ENCODE assay signal across 16 cellular contexts in the genomic region with DNA sequence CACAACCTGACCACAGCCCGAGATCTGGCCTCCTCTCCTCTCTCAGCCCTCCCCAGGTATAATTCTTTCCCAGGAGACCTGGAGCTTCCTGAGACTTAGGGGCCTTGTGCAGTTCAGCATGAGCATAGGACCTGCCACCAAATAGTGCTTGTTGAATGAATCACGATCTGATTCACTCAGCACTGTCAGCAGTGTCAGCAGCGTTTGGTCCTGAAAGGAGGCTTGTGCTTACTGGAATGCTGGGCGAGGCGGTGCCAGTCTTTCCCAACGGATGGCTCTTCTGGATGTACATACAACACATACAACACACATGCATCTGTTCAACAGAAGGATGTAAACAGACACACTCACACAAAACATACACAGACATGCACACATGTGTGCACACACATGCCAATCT.
DNase-seq lines count a peak whose midpoint lies in the region; ATAC-seq and TF ChIP-seq lines count a peak whose summit lies in the region.
"Had no signal": no experiment of that assay in that cellular context is flagged by ENCODE, and none has a peak within 500 bp of the region (broad histone marks: within the 10 kb centered on the region; RNA-seq: fewer than 3 reads in every experiment).

No MANE protein-coding gene starts in this region.

- H3K18ac ChIP-seq in neuronal stem cell (ENCODE audit: low read length), result no peak overlapping the region

- H3K4me2 ChIP-seq in neuronal stem cell (ENCODE audit: insufficient read depth, low read length, poor library complexity, severe bottlenecking), result no peak overlapping the region

- H2AK5ac ChIP-seq in neuronal stem cell (ENCODE audit: low read depth, low read length), result no peak overlapping the region

- no peak overlapping the region for H3K4me3 ChIP-seq in neuronal stem cell (ENCODE audit: low read length in 2 of 2)
- H3K4me3 ChIP-seq: breast epithelium, heart right ventricle, thyroid gland had no signal

- no peak overlapping the region for H3K27ac ChIP-seq in neuronal stem cell (replicated peaks; ENCODE audit: low read length)
- H3K27ac ChIP-seq: breast epithelium, heart right ventricle, thyroid gland had no signal

- H3K27me3 ChIP-seq in neuronal stem cell (ENCODE audit: control insufficient read depth in 3 of 3, insufficient read depth in 3 of 3, low read depth in 1 of 3, low read length in 3 of 3), result no peaks in the 10 kb centered on the region
- H3K27me3 ChIP-seq: breast epithelium, thyroid gland had no signal

- H3K14ac ChIP-seq in neuronal stem cell (ENCODE audit: low read length), result no peak overlapping the region

- no peaks in the 10 kb centered on the region for H3K9me3 ChIP-seq in neuronal stem cell (replicated peaks in 1 of 2; ENCODE audit: control insufficient read depth in 2 of 2, insufficient read depth in 1 of 2, low read depth in 1 of 2, low read length in 2 of 2)
- H3K9me3 ChIP-seq: breast epithelium, heart right ventricle, thyroid gland had no signal

- H2BK120ac ChIP-seq in neuronal stem cell (ENCODE audit: low read depth, low read length), result no peak overlapping the region

- no peak for TF ChIP-seq CTCF in HFFc6 (IDR thresholded peaks at IDR 0.05)

- H3K9ac ChIP-seq in neuronal stem cell (ENCODE audit: low read depth, low read length, poor library complexity), result no peak overlapping the region

- WGBS in neuronal stem cell (ENCODE audit: extremely low coverage in 2 of 2, insufficient read length in 2 of 2, insufficient replicate concordance in 1 of 2), 2 donors, result no CpG with 5 or more reads among the region's 6 CpGs

- ATAC-seq in left lobe of liver, result no peak
- ATAC-seq: heart right ventricle had no signal

- DNase-seq in 8988T (peak; percentile 75), HFFc6 (peak; percentile 13), astrocyte of the hippocampus (ENCODE audit: low read depth, low spot score) (peak; percentile 38), left lobe of liver (ENCODE audit: low spot score) (peak; percentile 8), NCI-H1092 treated with DMSO at 0.1 percent for 48 hours (lab: John Stamatoyannopoulos, UW) (no peak), anterior cingulate cortex (lab: John Stamatoyannopoulos, UW) (no peak), neuronal stem cell (ENCODE audit: low spot score) (no peak), cerebellum (ENCODE audit: low spot score) (no peak)
- DNase-seq: activated CD4-positive, alpha-beta memory T cell treated with anti-CD3 and anti-CD28 coated beads for 36 hours; DMS53; heart right ventricle; NCI-H2227 treated with DMSO at 0.1 percent for 48 hours; occipital lobe; thyroid gland had no signal

- no peak overlapping the region for H4K91ac ChIP-seq in neuronal stem cell (ENCODE audit: low read depth, low read length, poor library complexity)

- H4K8ac ChIP-seq in neuronal stem cell (ENCODE audit: low read depth, low read length), result no peak overlapping the region

- H2BK5ac ChIP-seq in neuronal stem cell (ENCODE audit: low read length), result no peak overlapping the region

- H3K27me3 Mint-ChIP-seq in HFFc6 (ENCODE audit: insufficient read depth), result peaks cover 3% of the 10 kb centered on the region

- H2BK15ac ChIP-seq in neuronal stem cell (ENCODE audit: low read length), result no peak overlapping the region

- H3K36me3 Mint-ChIP-seq in HFFc6 (ENCODE audit: low read depth), result no peaks in the 10 kb centered on the region
- H3K36me3 Mint-ChIP-seq: activated CD4-positive, alpha-beta memory T cell treated with anti-CD3 and anti-CD28 coated beads for 36 hours had no signal

- no peaks in the 10 kb centered on the region for H3K79me1 ChIP-seq in neuronal stem cell (ENCODE audit: low read depth, low read length)

- no peaks in the 10 kb centered on the region for H3K36me3 ChIP-seq in neuronal stem cell (replicated peaks in 1 of 2; ENCODE audit: control insufficient read depth in 2 of 2, insufficient read depth in 2 of 2, low read length in 2 of 2)
- H3K36me3 ChIP-seq: breast epithelium, heart right ventricle, thyroid gland had no signal

- no peak overlapping the region for H3K23ac ChIP-seq in neuronal stem cell (ENCODE audit: low read depth, low read length, poor library complexity)

- H2AFZ ChIP-seq in neuronal stem cell (ENCODE audit: low read length), result no peak overlapping the region

- no peak overlapping the region for H3K4me3 Mint-ChIP-seq in HFFc6
- H3K4me3 Mint-ChIP-seq: activated CD4-positive, alpha-beta memory T cell treated with anti-CD3 and anti-CD28 coated beads for 36 hours had no signal

- H3K4me1 ChIP-seq in neuronal stem cell (ENCODE audit: control insufficient read depth in 2 of 2, insufficient read depth in 1 of 2, low read depth in 1 of 2, low read length in 2 of 2), result peaks cover 23 to 30% of the 10 kb centered on the region in 2 donors
- H3K4me1 ChIP-seq: breast epithelium had no signal

- no peak overlapping the region for H2BK12ac ChIP-seq in neuronal stem cell (ENCODE audit: low read length)

- H3K27ac Mint-ChIP-seq in HFFc6, result no peak overlapping the region
- H3K27ac Mint-ChIP-seq: activated CD4-positive, alpha-beta memory T cell treated with anti-CD3 and anti-CD28 coated beads for 36 hours; activated T-helper 2 cell treated with anti-CD3 and anti-CD28 coated beads, Interferon-gamma antibody, Interleukin-2, Interleukin-4, amounts not matched to agents 10 μg/mL and 5 μg/mL and 100 μg/mL, durations not matched to agents 14 hours and 24 hours and 36 hours had no signal

- H3K9me3 Mint-ChIP-seq in HFFc6, result peaks cover 35% of the 10 kb centered on the region
- H3K9me3 Mint-ChIP-seq: activated CD4-positive, alpha-beta memory T cell treated with anti-CD3 and anti-CD28 coated beads for 36 hours; activated T-helper 2 cell treated with anti-CD3 and anti-CD28 coated beads, Interferon-gamma antibody, Interleukin-2, Interleukin-4, amounts not matched to agents 10 μg/mL and 5 μg/mL and 100 μg/mL, durations not matched to agents 14 hours and 24 hours and 36 hours had no signal

- H3K4me1 Mint-ChIP-seq in HFFc6 (ENCODE audit: low read depth), result no peaks in the 10 kb centered on the region

- no peak overlapping the region for H3K4ac ChIP-seq in neuronal stem cell (ENCODE audit: low read length)

Comparison
In these comparisons a context has a peak if more than half of its experiments do, and no peak if none do; other contexts are left out.
1. DNase-seq: peak in 8988T (single experiment), HFFc6 (single experiment), astrocyte of the hippocampus (single experiment) and left lobe of liver (single experiment); none in NCI-H1092 treated with DMSO at 0.1 percent for 48 hours (single experiment), anterior cingulate cortex (0 of 58), neuronal stem cell (single experiment) and cerebellum (single experiment).